ENCODE assay signal across 8 cellular contexts in genomic region chr7:142303650-142304049, GRCh38. TPM values are rescaled to one million over a fixed set of nuclear protein-coding genes. Genes with fewer than 3 reads are reported as not detected.
DNase-seq lines count a peak whose midpoint lies in the region; ATAC-seq and TF ChIP-seq lines count a peak whose summit lies in the region.

No MANE protein-coding gene starts in this region.

- H3K9me3 ChIP-seq in spleen (no peaks in the 10 kb centered on the region), esophagus squamous epithelium (no peaks in the 10 kb centered on the region)

- ATAC-seq in GM19023 (IDR thresholded peaks at IDR 0.05; ENCODE audit: unreplicated experiment) (peak; percentile 40), HG03196 (IDR thresholded peaks at IDR 0.05; ENCODE audit: unreplicated experiment) (no peak)

- H3K27ac ChIP-seq in spleen = no peak overlapping the region
- no peak overlapping the region for H3K27ac ChIP-seq in esophagus squamous epithelium

- intact Hi-C loops in spleen (cut with DNase I; ENCODE audit: low total_unique reads) (no loop called here), esophagus squamous epithelium (cut with DNase I) (no loop called here)

- H3K27me3 ChIP-seq in spleen (replicated peaks in 1 of 7) (peaks cover 0 to 30% (median 0%) of the 10 kb centered on the region in 7 donors), esophagus squamous epithelium (no peaks in the 10 kb centered on the region)

- H3K4me1 ChIP-seq in spleen = no peaks in the 10 kb centered on the region
- H3K4me1 ChIP-seq in esophagus squamous epithelium = no peaks in the 10 kb centered on the region

- WGBS in spleen, 5 donors = 8 to 23% (median 11%) methylated on average over 2 of the region's 2 CpGs
- 22 to 43% methylated on average over 1 to 2 of the region's 2 CpGs for WGBS in esophagus squamous epithelium, 2 donors

- TF ChIP-seq CTCF in spleen (IDR thresholded peaks at IDR 0.05 in 8 of 11, conservative IDR thresholded peaks at IDR 0.05 in 3 of 11) (peak in 3 of 11 experiments; percentile 21 to 42 (median 26)), esophagus squamous epithelium (IDR thresholded peaks at IDR 0.05) (peak in 1 of 6 experiments; percentile 11)

- TF ChIP-seq POLR2A in spleen (IDR thresholded peaks at IDR 0.05) = no peak
- no peak for TF ChIP-seq POLR2A in esophagus squamous epithelium (IDR thresholded peaks at IDR 0.05)

- DNase-seq in CD1c-positive myeloid dendritic cell (ENCODE audit: extremely low spot score) = peak; percentile 28
- peak; percentile 10 for DNase-seq in OCI-M1 (lab: John Stamatoyannopoulos, UW)
- peak; percentile 21 for DNase-seq in globus pallidus (ENCODE audit: low spot score)
- DNase-seq in retina = no peak
- no peak for DNase-seq in spleen
- no peak for DNase-seq in esophagus squamous epithelium (lab: John Stamatoyannopoulos, UW)

- H3K36me3 ChIP-seq in spleen = no peaks in the 10 kb centered on the region
- no peaks in the 10 kb centered on the region for H3K36me3 ChIP-seq in esophagus squamous epithelium

- H3K4me3 ChIP-seq in spleen = no peak overlapping the region
- no peak overlapping the region for H3K4me3 ChIP-seq in esophagus squamous epithelium

RNA-seq across cellular contexts. Expression of gene PRSS58, which starts 45.8 kb away (rescaled TPM):
- total RNA-seq in spleen (not detected), esophagus squamous epithelium (not detected)
- not detected for polyA plus RNA-seq in spleen

Comparison
In these comparisons a context has a peak if more than half of its experiments do, and no peak if none do; other contexts are left out.
1. DNase-seq: peak in CD1c-positive myeloid dendritic cell (single experiment), OCI-M1 (single experiment) and globus pallidus (single experiment); none in retina (single experiment), spleen (single experiment) and esophagus squamous epithelium (single experiment).